Comparison of ENCODE assay signal across 26 cellular contexts in genomic region chr3:177352424-177352823, GRCh38.
A peak's percentile ranks its signal among the peaks of the same experiment; 100 is the strongest.
DNase-seq lines count a peak whose midpoint lies in the region; ATAC-seq, FAIRE-seq and TF ChIP-seq lines count a peak whose summit lies in the region.
"Had no signal": no experiment of that assay in that cellular context is flagged by ENCODE, and none has a peak within 500 bp of the region (broad histone marks: within the 10 kb centered on the region; RNA-seq: fewer than 3 reads in every experiment).

No MANE protein-coding gene starts in this region.

- no peak for TF ChIP-seq CTCF in Loucy (conservative IDR thresholded peaks at IDR 0.05; ENCODE audit: low read length)
- TF ChIP-seq CTCF in gastrocnemius medialis (IDR thresholded peaks at IDR 0.05 in 4 of 5, conservative IDR thresholded peaks at IDR 0.05 in 1 of 5) = no peak
- no peak for TF ChIP-seq CTCF in type B pancreatic cell (conservative IDR thresholded peaks at IDR 0.05)

- H3K27me3 Mint-ChIP-seq in type B pancreatic cell = peaks cover 3% of the 10 kb centered on the region
- H3K27me3 Mint-ChIP-seq: CD4-positive, CD25-positive, alpha-beta regulatory T cell had no signal

- H2AFZ ChIP-seq in Loucy (ENCODE audit: low read length) = peak overlapping the region; percentile 1; the same call in 1 of the 2 replicates

- H3K9ac ChIP-seq in Loucy (ENCODE audit: low read depth, low read length, poor library complexity, severe bottlenecking) = peak overlapping the region; percentile 54

- in situ Hi-C loops in gastrocnemius medialis (cut with MboI; ENCODE audit: low sequenced_read_pairs in 4 of 4) = loop anchor here in 3 of 4 donors (10.0 to 25.0 kb wide), 2 partner anchors 290 to 298 kb away; no protein-coding TSS in a partner anchor

- peaks cover 12% of the 10 kb centered on the region for H3K9me3 Mint-ChIP-seq in type B pancreatic cell
- H3K9me3 Mint-ChIP-seq: activated CD4-positive, alpha-beta memory T cell treated with anti-CD3 and anti-CD28 coated beads, Interleukin-2, amount 10 ng/mL, durations not matched to agents 7 days and 5 days; HFFc6; WTC11 had no signal

- no peaks in the 10 kb centered on the region for H3K36me3 Mint-ChIP-seq in type B pancreatic cell
- H3K36me3 Mint-ChIP-seq: CD4-positive, CD25-positive, alpha-beta regulatory T cell; WTC11 had no signal

- no peaks in the 10 kb centered on the region for H3K27me3 ChIP-seq in Loucy (ENCODE audit: insufficient read depth, low read length, poor library complexity, severe bottlenecking)
- H3K27me3 ChIP-seq in gastrocnemius medialis = no peaks in the 10 kb centered on the region
- H3K27me3 ChIP-seq in small intestine (ENCODE audit: control insufficient read depth in 2 of 2, insufficient read depth in 2 of 2, low read length in 2 of 2) = no peaks in the 10 kb centered on the region
- H3K27me3 ChIP-seq: suprapubic skin had no signal

- intact Hi-C loops in gastrocnemius medialis (cut with DNase I; ENCODE audit: low total_unique reads) = no loop called here

- peak; percentile 54 to 81 for ATAC-seq in gastrocnemius medialis
- no peak for ATAC-seq in HG02763 (IDR thresholded peaks at IDR 0.05; ENCODE audit: unreplicated experiment)
- ATAC-seq: sciatic nerve, WTC11 had no signal

- H3K9me2 ChIP-seq in Loucy (replicated peaks; ENCODE audit: low read depth, low read length) = no peaks in the 10 kb centered on the region

- FAIRE-seq in GM12891 (lab: Jason Lieb, UNC) = peak; percentile 38
- FAIRE-seq in small intestine (lab: Jason Lieb, UNC) = no peak

- no peak overlapping the region for H3K27ac Mint-ChIP-seq in type B pancreatic cell
- H3K27ac Mint-ChIP-seq: activated CD4-positive, alpha-beta memory T cell treated with anti-CD3 and anti-CD28 coated beads, Interleukin-2, amount 10 ng/mL, durations not matched to agents 7 days and 5 days; HFFc6; WTC11 had no signal

- H3K27ac ChIP-seq in gastrocnemius medialis (peak overlapping the region; percentile 63 to 75 (median 70)), small intestine (ENCODE audit: low read depth in 1 of 2, low read length in 1 of 2) (peak overlapping the region in 1 of 2 donors; percentile 47)
- H3K27ac ChIP-seq: left ventricle myocardium inferior, suprapubic skin had no signal

- H3K4me3 ChIP-seq in Loucy (ENCODE audit: low read length, poor library complexity, severe bottlenecking) = no peak overlapping the region
- H3K4me3 ChIP-seq in gastrocnemius medialis = no peak overlapping the region
- H3K4me3 ChIP-seq in small intestine (ENCODE audit: low read depth in 1 of 2, low read length in 2 of 2) = no peak overlapping the region
- H3K4me3 ChIP-seq: left ventricle myocardium inferior, suprapubic skin had no signal

- H3K4me1 Mint-ChIP-seq in type B pancreatic cell (ENCODE audit: unreplicated experiment) = peaks cover 37% of the 10 kb centered on the region

- DNase-seq in GM12891 (ENCODE audit: insufficient read length, low spot score) (no peak), cerebellar cortex (ENCODE audit: low spot score) (peak; percentile 70), gastrocnemius medialis (peak in 1 of 2 donors; percentile 63), islet precursor cell (no peak), type B pancreatic cell (ENCODE audit: extremely low spot score, unreplicated experiment) (no peak), small intestine (no peak)
- DNase-seq: activated CD4-positive, alpha-beta memory T cell treated with anti-CD3 and anti-CD28 coated beads, Interleukin-2, amount 10 ng/mL, durations not matched to agents 7 days and 5 days; activated T-cell treated with anti-CD3 and anti-CD28 coated beads, Interleukin-2, amount 50 U/mL, for 1 hour; aorta; dermis blood vessel endothelial cell; DMS 273 treated with DMSO at 0.1 percent for 48 hours; head of caudate nucleus; HFFc6; left ventricle myocardium inferior; midbrain; NCI-H1105; NCI-H2029; NCI-H446 treated with DMSO at 0.1 percent for 48 hours; stimulated activated CD8-positive, alpha-beta memory T cell treated with anti-CD3 and anti-CD28 coated beads, Interleukin-4, amount 100 ng/mL, for 48 hours had no signal

- H3K79me2 ChIP-seq in Loucy (ENCODE audit: insufficient read depth, low read length) = 0 out of 2 replicates have a peak, but pooled peaks cover 3% of the 10 kb centered on the region

- 76 to 92% (median 83%) methylated on average over 4 of the region's 4 CpGs for WGBS in small intestine, 3 donors

- H3K4me2 ChIP-seq in Loucy (ENCODE audit: low read depth, low read length, poor library complexity, severe bottlenecking) = no peak overlapping the region

- H3K4me1 ChIP-seq in Loucy (ENCODE audit: insufficient read depth, low read length, poor library complexity, severe bottlenecking) (peaks cover 76% of the 10 kb centered on the region), gastrocnemius medialis (peaks cover 28 to 30% of the 10 kb centered on the region in 2 donors), small intestine (ENCODE audit: control insufficient read depth in 2 of 2, insufficient read depth in 1 of 2, low read depth in 1 of 2, low read length in 1 of 2) (peaks cover 15 to 22% of the 10 kb centered on the region in 2 donors)

- H3K36me3 ChIP-seq in Loucy (ENCODE audit: insufficient read depth, low read length) = no peaks in the 10 kb centered on the region
- H3K36me3 ChIP-seq in gastrocnemius medialis = no peaks in the 10 kb centered on the region
- H3K36me3 ChIP-seq in small intestine (ENCODE audit: control insufficient read depth in 2 of 2, insufficient read depth in 2 of 2, low read length in 2 of 2) = no peaks in the 10 kb centered on the region
- H3K36me3 ChIP-seq: left ventricle myocardium inferior, suprapubic skin had no signal

- H3K9me3 ChIP-seq in Loucy (ENCODE audit: insufficient read depth, low read depth, low read length) (no peaks in the 10 kb centered on the region), gastrocnemius medialis (no peaks in the 10 kb centered on the region), small intestine (ENCODE audit: control insufficient read depth, low read depth) (no peaks in the 10 kb centered on the region)
- H3K9me3 ChIP-seq: left ventricle myocardium inferior, suprapubic skin had no signal

- 0 out of 2 replicates have a peak, but pooled peaks cover 3% of the 10 kb centered on the region for H3F3A ChIP-seq in Loucy (ENCODE audit: low read depth)

- TF ChIP-seq POLR2A in GM12891 (IDR thresholded peaks at IDR 0.05; ENCODE audit: low read depth, low read length) (no peak), gastrocnemius medialis (IDR thresholded peaks at IDR 0.05) (no peak)

- H4K20me1 ChIP-seq in Loucy (ENCODE audit: insufficient read depth, low read length, poor library complexity, severe bottlenecking) = no peaks in the 10 kb centered on the region

- no peak overlapping the region for H3K4me3 Mint-ChIP-seq in type B pancreatic cell
- H3K4me3 Mint-ChIP-seq: activated CD4-positive, alpha-beta memory T cell treated with anti-CD3 and anti-CD28 coated beads, Interleukin-2, amount 10 ng/mL, durations not matched to agents 7 days and 5 days; HFFc6; neural crest cell; WTC11 had no signal

TF ChIP-seq in GM12891, 5 proteins besides CTCF, POLR2A, EP300 and RAD21:
- TF ChIP-seq SPI1 (IDR thresholded peaks at IDR 0.05; ENCODE audit: low read depth, low read length) (no peak), POLR2AphosphoS5 (IDR thresholded peaks at IDR 0.05; ENCODE audit: low read depth, low read length) (no peak), TAF1 (IDR thresholded peaks at IDR 0.05; ENCODE audit: low read depth, low read length) (no peak), PAX5 (IDR thresholded peaks at IDR 0.05; ENCODE audit: insufficient read depth, low read length, severe bottlenecking) (no peak), POU2F2 (IDR thresholded peaks at IDR 0.05; ENCODE audit: low read depth, low read length) (no peak)
